ENCODE assay signal across 18 cellular contexts in the genomic region with DNA sequence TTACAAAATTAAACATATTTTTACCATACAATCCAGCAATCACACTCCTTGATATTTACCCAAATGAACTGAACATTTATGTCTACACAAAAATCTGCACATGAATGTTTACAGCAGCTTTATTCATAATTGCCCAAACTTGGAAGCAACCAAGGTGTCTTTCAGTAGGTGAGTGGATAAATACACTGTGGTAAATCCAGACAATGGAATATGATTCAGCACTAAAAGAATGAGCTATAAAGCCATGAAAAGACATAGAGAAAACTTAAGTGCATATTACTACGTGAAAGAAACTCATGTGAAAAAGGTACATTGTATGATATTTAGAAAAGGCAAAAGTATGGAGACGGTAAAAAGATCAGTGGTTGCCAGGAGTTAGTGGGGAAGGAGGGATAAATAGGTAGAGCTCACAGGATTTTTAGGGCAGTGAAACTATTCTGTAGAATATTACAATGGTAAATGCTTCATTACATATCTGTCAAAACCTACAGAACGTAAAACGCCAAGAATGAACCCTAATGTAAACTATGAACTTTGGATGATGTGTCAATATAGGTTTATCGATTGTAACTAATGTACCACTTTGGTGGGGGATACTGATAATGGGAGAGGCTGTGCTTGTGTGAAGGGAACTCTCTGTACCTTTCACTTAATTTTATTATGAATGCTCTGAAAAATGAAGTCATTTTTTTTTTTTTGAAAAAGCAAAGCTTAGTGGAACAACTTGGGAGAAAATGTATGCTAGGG.
A peak's percentile ranks its signal among the peaks of the same experiment; 100 is the strongest.
DNase-seq lines count a peak whose midpoint lies in the region; ATAC-seq and TF ChIP-seq lines count a peak whose summit lies in the region.
"Had no signal": no experiment of that assay in that cellular context is flagged by ENCODE, and none has a peak within 500 bp of the region (broad histone marks: within the 10 kb centered on the region; RNA-seq: fewer than 3 reads in every experiment).

No MANE protein-coding gene starts in this region.

- POLR2A ChIA-PET in MCF 10A (lab: Yijun Ruan, JAX) = no interaction called here

- no peaks in the 10 kb centered on the region for H3K79me2 ChIP-seq in mammary epithelial cell (ENCODE audit: insufficient read depth, low read length)

- H3K4me2 ChIP-seq in mammary epithelial cell (ENCODE audit: insufficient read depth, low read depth, low read length) = no peak overlapping the region
- H3K4me2 ChIP-seq: A549, GM23338 had no signal

- H2AFZ ChIP-seq in mammary epithelial cell (ENCODE audit: low read depth, low read length) = no peak overlapping the region
- H2AFZ ChIP-seq: GM23338 had no signal

- in situ Hi-C loops in mammary epithelial cell (cut with MboI; ENCODE audit: low sequenced_read_pairs in 2 of 2) = no loop called here

- H3K27me3 ChIP-seq in mammary epithelial cell (ENCODE audit: insufficient read depth, low read length) (no peaks in the 10 kb centered on the region), RWPE2 (ENCODE audit: insufficient read depth, poor library complexity, severe bottlenecking) (no peaks in the 10 kb centered on the region), foreskin keratinocyte (no peaks in the 10 kb centered on the region)

- no peak overlapping the region for H3K9ac ChIP-seq in mammary epithelial cell (ENCODE audit: insufficient read depth, low read length)

- peak; percentile 81 for ATAC-seq in RWPE2 (ENCODE audit: low read depth)
- peak; percentile 68 for ATAC-seq in foreskin keratinocyte
- no peak for ATAC-seq in HG03175 (IDR thresholded peaks at IDR 0.05; ENCODE audit: unreplicated experiment)
- ATAC-seq: A549, GM23338 had no signal

- H3K4me3 Mint-ChIP-seq in MCF 10A (ENCODE audit: unreplicated experiment) = no peak overlapping the region
- H3K4me3 Mint-ChIP-seq: CD4-positive, alpha-beta T cell; GM23338 had no signal

- no peaks in the 10 kb centered on the region for H3K27me3 Mint-ChIP-seq in MCF 10A (ENCODE audit: insufficient read depth, unreplicated experiment)
- H3K27me3 Mint-ChIP-seq: CD4-positive, alpha-beta T cell had no signal

- no peaks in the 10 kb centered on the region for H3K4me1 ChIP-seq in mammary epithelial cell (ENCODE audit: insufficient read depth, low read length)
- H3K4me1 ChIP-seq in RWPE2 (ENCODE audit: insufficient read depth, poor library complexity, severe bottlenecking) = peaks cover 9% of the 10 kb centered on the region
- peaks cover 10% of the 10 kb centered on the region for H3K4me1 ChIP-seq in foreskin keratinocyte
- H3K4me1 ChIP-seq: Caco-2 had no signal

- CTCF ChIA-PET in mammary epithelial cell (lab: Charles Lee; ENCODE audit: low non-redundant PET) = no interaction called here
- CTCF ChIA-PET in MCF 10A (lab: Yijun Ruan, JAX) = interaction anchor here (0.6 to 0.7 kb wide), 3 partner anchors 19 to 132 kb away, joined by 3 to 4 read pairs (median 3); no protein-coding TSS in a partner anchor

- no peaks in the 10 kb centered on the region for H3K4me1 Mint-ChIP-seq in MCF 10A (ENCODE audit: insufficient read depth, unreplicated experiment)
- H3K4me1 Mint-ChIP-seq: GM23338 had no signal

- H3K27ac Mint-ChIP-seq in MCF 10A (ENCODE audit: low read depth, unreplicated experiment) = no peak overlapping the region
- H3K27ac Mint-ChIP-seq: CD4-positive, alpha-beta T cell; GM23338 had no signal

- WGBS in mammary epithelial cell (ENCODE audit: low coverage, missing lambda C conversion rate) = 95% methylated on average over 5 of the region's 5 CpGs

- dilution Hi-C loops in mammary epithelial cell (cut with HindIII; ENCODE audit: low sequenced_read_pairs) = no loop called here

- no peaks in the 10 kb centered on the region for H3K36me3 Mint-ChIP-seq in MCF 10A (ENCODE audit: insufficient read depth, unreplicated experiment)

- peak; percentile 6 for DNase-seq in mammary epithelial cell
- no peak for DNase-seq in MCF 10A (ENCODE audit: unreplicated experiment)
- DNase-seq in RWPE2 (ENCODE audit: low spot score) = no peak
- peak in 1 of 2 donors; percentile 49 for DNase-seq in foreskin keratinocyte
- DNase-seq in medulla oblongata (ENCODE audit: extremely low spot score) = no peak
- no peak for DNase-seq in DMS153 treated with DMSO at 0.1 percent for 48 hours (lab: John Stamatoyannopoulos, UW; ENCODE audit: unreplicated experiment)
- DNase-seq: AML-193; Caco-2; CD4-positive, alpha-beta T cell; DMS153; DMS79 treated with DMSO at 0.1 percent for 48 hours; GF-D8; HCEC 1CT had no signal

- H3K9me3 Mint-ChIP-seq in MCF 10A (ENCODE audit: unreplicated experiment) = no peaks in the 10 kb centered on the region
- H3K9me3 Mint-ChIP-seq: CD4-positive, alpha-beta T cell; GM23338 had no signal

- H3K9me3 ChIP-seq in mammary epithelial cell (replicated peaks; ENCODE audit: insufficient read depth, low read length) (no peaks in the 10 kb centered on the region), RWPE2 (ENCODE audit: severe bottlenecking) (no peaks in the 10 kb centered on the region)
- H3K9me3 ChIP-seq: A549, Caco-2 had no signal

- BruUV-seq in mammary epithelial cell (replicated peaks; lab: Mats Ljungman, UMichigan) = no TSS peak
- no TSS peak for BruUV-seq in MCF 10A (replicated peaks; lab: Mats Ljungman, UMichigan)

- no peaks in the 10 kb centered on the region for H4K20me1 ChIP-seq in mammary epithelial cell (ENCODE audit: insufficient read depth, low read length)

- intact Hi-C loops in mammary epithelial cell (cut with micrococcal nuclease) (no loop called here), MCF 10A (cut with micrococcal nuclease) (no loop called here)

- H3K27ac ChIP-seq in mammary epithelial cell (ENCODE audit: insufficient read depth, low read depth, low read length) = no peak overlapping the region
- peak overlapping the region; percentile 34 for H3K27ac ChIP-seq in RWPE2 (ENCODE audit: poor library complexity, severe bottlenecking)
- no peak overlapping the region for H3K27ac ChIP-seq in foreskin keratinocyte
- H3K27ac ChIP-seq: 22Rv1, A549, C4-2B had no signal

- no peak overlapping the region for H3K4me3 ChIP-seq in mammary epithelial cell (replicated peaks in 1 of 3; ENCODE audit: insufficient read depth in 1 of 3, low read depth in 2 of 3, low read length in 3 of 3)
- no peak overlapping the region for H3K4me3 ChIP-seq in RWPE2 (ENCODE audit: severe bottlenecking)
- H3K4me3 ChIP-seq: A549, GM23338 had no signal

- H3K36me3 ChIP-seq in mammary epithelial cell (ENCODE audit: insufficient read depth, low read length) (peaks cover 2% of the 10 kb centered on the region), RWPE2 (ENCODE audit: low read depth) (0 out of 2 replicates have a peak, but pooled peaks cover 4% of the 10 kb centered on the region)

- TF ChIP-seq CTCF in mammary epithelial cell (conservative IDR thresholded peaks at IDR 0.05 in 1 of 2, IDR thresholded peaks at IDR 0.05 in 1 of 2; ENCODE audit: extremely low read depth in 1 of 2, insufficient read depth in 1 of 2, low read depth in 1 of 2, low read length in 2 of 2) = no peak
- no peak for TF ChIP-seq CTCF in MCF 10A (IDR thresholded peaks at IDR 0.05; ENCODE audit: unreplicated experiment)
- TF ChIP-seq CTCF in RWPE2 (IDR thresholded peaks at IDR 0.05; ENCODE audit: poor library complexity, severe bottlenecking) = no peak
- no peak for TF ChIP-seq CTCF in foreskin keratinocyte (conservative IDR thresholded peaks at IDR 0.05)
